ENCODE assay signal across 1 cellular context in genomic region chr1:119893827-119894700, GRCh38.
TF ChIP-seq lines count a peak whose summit lies in the region.

No MANE protein-coding gene starts in this region.

TF ChIP-seq in HepG2, 621 proteins besides CTCF, POLR2A, EP300 and RAD21 (continues in another document):
- TF ChIP-seq ZFY (CRISPR knock-in tag; IDR thresholded peaks at IDR 0.05) (no peak), ELF3 (CRISPR knock-in tag; IDR thresholded peaks at IDR 0.05) (peak; percentile 73), PBX2 (CRISPR knock-in tag; IDR thresholded peaks at IDR 0.05) (no peak), LCORL (IDR thresholded peaks at IDR 0.05) (no peak), LCORL (CRISPR knock-in tag; IDR thresholded peaks at IDR 0.05) (0 out of 2 replicates have a peak, but pooled peaks have one; percentile 32), KLF16 (CRISPR knock-in tag; IDR thresholded peaks at IDR 0.05) (no peak), ZXDC (CRISPR knock-in tag; IDR thresholded peaks at IDR 0.05) (no peak), NR2F2 (IDR thresholded peaks at IDR 0.05; ENCODE audit: borderline replicate concordance, low read depth) (no peak), PRDM15 (CRISPR knock-in tag; IDR thresholded peaks at IDR 0.05) (peak; percentile 90; the same call in 1 of the 2 replicates), NKX3-1 (CRISPR knock-in tag; IDR thresholded peaks at IDR 0.05) (no peak), MEF2D (CRISPR knock-in tag; IDR thresholded peaks at IDR 0.05) (no peak), ZNF75D (CRISPR knock-in tag; IDR thresholded peaks at IDR 0.05; ENCODE audit: borderline replicate concordance) (no peak), CREBL2 (CRISPR knock-in tag; IDR thresholded peaks at IDR 0.05; ENCODE audit: borderline replicate concordance) (no peak), E2F5 (CRISPR knock-in tag; conservative IDR thresholded peaks at IDR 0.05) (no peak), RERE (CRISPR knock-in tag; IDR thresholded peaks at IDR 0.05; ENCODE audit: low read depth) (no peak), BRCA1 (CRISPR knock-in tag; IDR thresholded peaks at IDR 0.05) (no peak), HNF1A (IDR thresholded peaks at IDR 0.05; ENCODE audit: low read depth) (no peak), HNF1A (CRISPR knock-in tag; IDR thresholded peaks at IDR 0.05; ENCODE audit: borderline replicate concordance) (no peak), ZNF672 (CRISPR knock-in tag; IDR thresholded peaks at IDR 0.05) (no peak), ZBTB3 (CRISPR knock-in tag; IDR thresholded peaks at IDR 0.05; ENCODE audit: borderline replicate concordance, low read depth) (no peak), EEA1 (CRISPR knock-in tag; IDR thresholded peaks at IDR 0.05; ENCODE audit: borderline replicate concordance) (no peak), RBAK (CRISPR knock-in tag; IDR thresholded peaks at IDR 0.05) (no peak), SOX5 (CRISPR knock-in tag; IDR thresholded peaks at IDR 0.05; ENCODE audit: borderline replicate concordance) (peak; percentile 18; the same call in 1 of the 2 replicates), CBFB (CRISPR knock-in tag; IDR thresholded peaks at IDR 0.05) (no peak), MYPOP (CRISPR knock-in tag; IDR thresholded peaks at IDR 0.05) (no peak), DR1 (CRISPR knock-in tag; IDR thresholded peaks at IDR 0.05) (no peak), KMT2B (CRISPR knock-in tag; IDR thresholded peaks at IDR 0.05) (no peak), ZNF775 (CRISPR knock-in tag; IDR thresholded peaks at IDR 0.05; ENCODE audit: borderline replicate concordance) (0 out of 2 replicates have a peak, but pooled peaks have one; percentile 64), ZFP37 (CRISPR knock-in tag; IDR thresholded peaks at IDR 0.05; ENCODE audit: borderline replicate concordance) (no peak), ZMYM4 (CRISPR knock-in tag; IDR thresholded peaks at IDR 0.05) (no peak), GATAD2A (CRISPR knock-in tag; IDR thresholded peaks at IDR 0.05) (no peak), NFKB2 (CRISPR knock-in tag; IDR thresholded peaks at IDR 0.05; ENCODE audit: borderline replicate concordance) (no peak), RAD51 (IDR thresholded peaks at IDR 0.05; ENCODE audit: borderline replicate concordance) (no peak), PAXIP1 (CRISPR knock-in tag; conservative IDR thresholded peaks at IDR 0.05) (peak; percentile 53), SP4 (CRISPR knock-in tag; IDR thresholded peaks at IDR 0.05) (no peak)
